ENCODE assay signal across 29 cellular contexts in the genomic region with DNA sequence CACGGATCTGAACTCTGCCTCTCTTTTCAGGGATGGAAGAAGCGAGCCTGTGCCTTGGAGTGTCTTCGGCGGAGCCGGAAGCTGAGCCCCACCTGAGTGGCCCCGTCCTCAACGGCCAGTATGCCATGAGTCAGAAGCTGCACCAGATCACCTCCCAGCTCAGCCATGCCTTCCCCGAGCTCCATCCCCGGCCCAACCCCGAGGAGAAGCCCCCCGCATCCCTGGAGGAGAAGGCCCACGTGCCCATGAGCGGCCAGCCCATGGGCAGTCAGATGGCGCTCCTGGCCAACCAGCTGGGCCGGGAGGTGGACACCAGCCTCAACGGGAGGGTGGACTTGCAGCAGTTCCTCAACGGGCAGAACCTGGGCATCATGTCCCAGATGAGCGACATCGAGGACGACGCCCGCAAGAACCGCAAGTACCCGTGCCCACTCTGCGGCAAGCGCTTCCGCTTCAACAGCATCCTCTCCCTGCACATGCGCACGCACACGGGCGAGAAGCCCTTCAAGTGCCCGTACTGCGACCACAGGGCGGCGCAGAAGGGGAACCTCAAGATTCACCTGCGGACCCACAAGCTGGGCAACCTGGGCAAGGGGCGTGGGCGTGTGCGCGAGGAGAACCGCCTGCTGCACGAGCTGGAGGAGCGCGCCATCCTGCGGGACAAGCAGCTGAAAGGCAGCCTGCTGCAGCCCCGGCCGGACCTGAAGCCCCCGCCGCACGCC.
"Had no signal": no experiment of that assay in that cellular context is flagged by ENCODE, and none has a peak within 500 bp of the region (broad histone marks: within the 10 kb centered on the region; RNA-seq: fewer than 3 reads in every experiment).

No MANE protein-coding gene starts in this region.

- ATAC-seq: left colon; left lung; mucosa of descending colon; naive thymus-derived CD4-positive, alpha-beta T cell; pancreas; sciatic nerve; stimulated activated memory B cell treated with anti-CD40 and anti-IgM and Interleukin-4, amounts not matched to agents 10 μg/mL and 1 μg/mL and 100 μg/mL, for 72 hours; stimulated activated naive CD8-positive, alpha-beta T cell treated with anti-CD3 and anti-CD28 coated beads, Interleukin-15, amount 100 ng/mL, for 72 hours had no signal

- H3K36me3 ChIP-seq: left lung, pancreas, prostate gland, thyroid gland, transverse colon, upper lobe of left lung, vagina had no signal

- H3K4me1 ChIP-seq: left lung, pancreas, prostate gland, testis, transverse colon, upper lobe of left lung, vagina had no signal

- H3K9me3 ChIP-seq: left lung, mucosa of descending colon, pancreas, prostate gland, testis, thyroid gland, transverse colon, upper lobe of left lung, vagina had no signal

- H3K4me3 ChIP-seq: left lung, lung, mucosa of descending colon, pancreas, prostate gland, skin epidermis, thyroid gland, transverse colon, upper lobe of left lung, vagina had no signal

- H3K27me3 ChIP-seq: pancreas, testis, thyroid gland, transverse colon, upper lobe of left lung, vagina had no signal

- DNase-seq: hippocampal formation; immature natural killer cell; kidney; left colon; mesendoderm; midbrain; mucosa of descending colon; naive thymus-derived CD4-positive, alpha-beta T cell; nucleus accumbens; pancreas; posterior cingulate gyrus; retina; right cardiac atrium; stimulated activated CD4-positive, alpha-beta T cell treated with anti-CD3 and anti-CD28 coated beads, Interleukin-2, amount 100 ng/mL, for 48 hours; stimulated activated CD4-positive, alpha-beta T cell treated with anti-CD3 and anti-CD28 coated beads, Interleukin-4, amount 100 ng/mL, for 4 hours; stimulated activated CD8-positive, alpha-beta memory T cell treated with anti-CD3 and anti-CD28 coated beads, Interleukin-4, amount 100 ng/mL, for 48 hours; stimulated activated naive CD4-positive, alpha-beta T cell treated with Interleukin-2 at 50 U/mL for 16 hours; stimulated activated naive CD8-positive, alpha-beta T cell treated with anti-CD3 and anti-CD28 coated beads, Interleukin-15, amount 100 ng/mL, for 72 hours; testis; transverse colon had no signal

- H3K27ac ChIP-seq: left lung, pancreas, prostate gland, skin epidermis, testis, thyroid gland, transverse colon, upper lobe of left lung, vagina had no signal
